ENCODE assay signal across 8 cellular contexts in the genomic region with DNA sequence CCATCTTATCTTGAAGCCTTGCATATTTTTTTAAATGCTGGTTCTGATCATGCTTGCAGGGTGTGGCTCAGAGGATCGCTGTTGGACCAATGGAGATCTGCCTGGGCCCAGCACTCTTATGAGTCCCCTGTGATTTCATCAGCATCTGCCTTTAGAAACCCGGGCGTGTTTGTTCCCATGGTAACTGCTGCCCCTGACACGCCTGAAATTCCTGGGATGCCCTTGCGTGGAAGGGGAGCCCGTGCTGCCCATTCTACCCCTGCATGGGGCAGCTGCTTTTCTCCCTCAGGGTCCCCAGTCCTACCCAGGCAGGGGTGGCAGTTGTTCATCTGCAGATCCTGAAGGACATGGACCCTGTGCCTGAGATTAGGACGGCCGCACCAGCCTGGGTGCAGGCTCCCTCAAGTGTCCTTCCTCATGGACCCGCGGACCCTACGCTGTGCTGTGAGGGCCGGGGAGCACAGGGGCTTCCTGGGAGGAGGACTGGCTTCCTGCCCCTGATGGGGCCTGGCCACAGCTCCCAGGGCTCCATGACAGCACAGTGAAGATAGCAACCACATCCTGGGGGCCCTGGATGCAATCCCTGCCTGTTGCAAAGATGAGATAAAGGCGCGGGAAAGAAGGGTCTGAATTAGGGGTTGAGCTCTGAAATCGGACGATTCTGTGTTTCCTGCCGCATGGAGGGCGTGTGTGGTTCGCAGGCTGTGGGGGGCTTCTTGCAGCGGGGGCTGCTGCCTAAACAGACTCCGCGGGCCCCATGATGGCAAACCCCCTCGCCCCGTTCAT.
DNase-seq lines count a peak whose midpoint lies in the region; ATAC-seq and TF ChIP-seq lines count a peak whose summit lies in the region.

No MANE protein-coding gene starts in this region.

- H3K9me3 ChIP-seq in WERI-Rb-1 (ENCODE audit: severe bottlenecking): no peaks in the 10 kb centered on the region

- no peaks in the 10 kb centered on the region for H3K36me3 ChIP-seq in WERI-Rb-1

- no peak for DNase-seq in activated T-cell treated with anti-CD3 and anti-CD28 coated beads, Interleukin-2, amount 50 U/mL, for 24 hours
- DNase-seq in activated T-cell treated with anti-CD3 and anti-CD28 coated beads, Interleukin-2, amount 50 U/mL, for 1 hour: no peak
- DNase-seq in WERI-Rb-1 (no peak), foreskin fibroblast (peak; percentile 56 to 82), renal cortical epithelial cell (ENCODE audit: low read depth) (peak; percentile 41)
- no peak for DNase-seq in stimulated activated CD4-positive, alpha-beta T cell treated with anti-CD3 and anti-CD28 coated beads, Interleukin-2, amount 100 ng/mL, for 48 hours
- no peak for DNase-seq in effector CD8-positive, alpha-beta T cell (lab: John Stamatoyannopoulos, UW)

- H3K4me3 ChIP-seq in WERI-Rb-1 (ENCODE audit: low read depth, low read length) (peak overlapping the region; percentile 26), foreskin fibroblast (ENCODE audit: low read depth in 1 of 2, low read length in 2 of 2) (peak overlapping the region; percentile 16 to 39)

- H3K27me3 ChIP-seq in WERI-Rb-1 (ENCODE audit: insufficient read depth, low read depth, severe bottlenecking): no peaks in the 10 kb centered on the region

- no peaks in the 10 kb centered on the region for H3K27me3 Mint-ChIP-seq in activated T-cell treated with anti-CD3 and anti-CD28 coated beads, Interleukin-2, amount 50 U/mL, for 24 hours

- no peaks in the 10 kb centered on the region for H3K36me3 Mint-ChIP-seq in activated T-cell treated with anti-CD3 and anti-CD28 coated beads, Interleukin-2, amount 50 U/mL, for 24 hours (ENCODE audit: low read depth)

- peak overlapping the region; percentile 68 for H3K4me3 Mint-ChIP-seq in activated T-cell treated with anti-CD3 and anti-CD28 coated beads, Interleukin-2, amount 50 U/mL, for 24 hours

- no peak for ATAC-seq in GM18502 (IDR thresholded peaks at IDR 0.05; ENCODE audit: poor library complexity, unreplicated experiment)

- no peaks in the 10 kb centered on the region for H3K9me3 Mint-ChIP-seq in activated T-cell treated with anti-CD3 and anti-CD28 coated beads, Interleukin-2, amount 50 U/mL, for 24 hours

- H3K27ac Mint-ChIP-seq in activated T-cell treated with anti-CD3 and anti-CD28 coated beads, Interleukin-2, amount 50 U/mL, for 24 hours: peak overlapping the region; percentile 52

- H3K4me1 Mint-ChIP-seq in activated T-cell treated with anti-CD3 and anti-CD28 coated beads, Interleukin-2, amount 50 U/mL, for 24 hours (ENCODE audit: low read depth): peaks cover 24% of the 10 kb centered on the region

- H3K27ac ChIP-seq in WERI-Rb-1: peak overlapping the region; percentile 49; the same call in 1 of the 2 replicates

- no peak for TF ChIP-seq CTCF in WERI-Rb-1 (IDR thresholded peaks at IDR 0.05; ENCODE audit: low read depth, low read length)
- TF ChIP-seq CTCF in foreskin fibroblast (IDR thresholded peaks at IDR 0.05; ENCODE audit: low read depth, low read length): no peak

Comparison
In these comparisons a context has a peak if more than half of its experiments do, and no peak if none do; other contexts are left out.
1. DNase-seq: peak in foreskin fibroblast (2 of 2) and renal cortical epithelial cell (single experiment); none in activated T-cell treated with anti-CD3 and anti-CD28 coated beads, Interleukin-2, amount 50 U/mL, for 24 hours (single experiment), activated T-cell treated with anti-CD3 and anti-CD28 coated beads, Interleukin-2, amount 50 U/mL, for 1 hour (single experiment), WERI-Rb-1 (single experiment), stimulated activated CD4-positive, alpha-beta T cell treated with anti-CD3 and anti-CD28 coated beads, Interleukin-2, amount 100 ng/mL, for 48 hours (0 of 2) and effector CD8-positive, alpha-beta T cell (single experiment).